28 cellular contexts compared by ENCODE assay signal in the genomic region with DNA sequence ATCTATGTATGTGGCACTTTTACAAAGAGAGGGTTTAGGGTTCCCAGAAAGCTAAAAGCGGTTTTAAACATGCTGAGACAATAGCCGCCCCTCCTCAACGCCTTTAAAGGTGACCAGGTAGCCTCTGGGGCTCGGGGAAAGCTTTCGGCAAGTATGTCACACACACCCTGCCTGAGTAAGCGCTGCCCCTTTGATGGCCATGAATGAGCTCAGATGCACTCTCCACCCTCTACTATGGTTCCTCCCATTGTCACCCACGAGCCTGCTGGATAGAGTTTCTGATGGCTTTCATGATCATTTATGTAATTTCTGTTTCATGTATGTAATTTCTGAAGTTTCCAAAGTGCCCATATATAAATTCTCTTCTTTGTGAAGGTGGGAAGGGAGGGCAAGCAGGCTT.
"Had no signal": no experiment of that assay in that cellular context is flagged by ENCODE, and none has a peak within 500 bp of the region (broad histone marks: within the 10 kb centered on the region; RNA-seq: fewer than 3 reads in every experiment).

No MANE protein-coding gene starts in this region.

- H3K9me3 Mint-ChIP-seq: effector memory CD8-positive, alpha-beta T cell; naive thymus-derived CD4-positive, alpha-beta T cell; nephron; neural progenitor cell; stimulated activated memory B cell treated with anti-CD40 and anti-IgM and Interleukin-4, amounts not matched to agents 10 μg/mL and 1 μg/mL and 100 μg/mL, for 72 hours had no signal

- ATAC-seq: effector memory CD8-positive, alpha-beta T cell; heart right ventricle; left cardiac atrium; left lung; naive thymus-derived CD4-positive, alpha-beta T cell; psoas muscle; right cardiac atrium; stimulated activated memory B cell treated with anti-CD40 and anti-IgM and Interleukin-4, amounts not matched to agents 10 μg/mL and 1 μg/mL and 100 μg/mL, for 72 hours; stimulated activated naive CD8-positive, alpha-beta T cell treated with anti-CD3 and anti-CD28 coated beads, Interleukin-15, Interleukin-2, amounts not matched to agents 100 U/mL and 50 U/mL, for 24 hours; upper lobe of right lung had no signal

- H3K27me3 ChIP-seq: colonic mucosa, heart right ventricle, left lung, neural progenitor cell, sigmoid colon, spleen, testis, tibial artery, upper lobe of right lung, uterus had no signal

- H3K4me1 ChIP-seq: colonic mucosa, heart right ventricle, left lung, neural progenitor cell, psoas muscle, sigmoid colon, spleen, testis, tibial artery, upper lobe of right lung, uterus had no signal

- H3K27me3 Mint-ChIP-seq: effector memory CD8-positive, alpha-beta T cell; naive thymus-derived CD4-positive, alpha-beta T cell; stimulated activated memory B cell treated with anti-CD40 and anti-IgM and Interleukin-4, amounts not matched to agents 10 μg/mL and 1 μg/mL and 100 μg/mL, for 72 hours had no signal

- H2AFZ ChIP-seq: neural progenitor cell had no signal

- H3K9me3 ChIP-seq: colonic mucosa, heart right ventricle, left lung, psoas muscle, sigmoid colon, spleen, testis, tibial artery, upper lobe of right lung, uterus had no signal

- H3K4me3 Mint-ChIP-seq: effector memory CD8-positive, alpha-beta T cell; naive thymus-derived CD4-positive, alpha-beta T cell; nephron; neural progenitor cell; stimulated activated memory B cell treated with anti-CD40 and anti-IgM and Interleukin-4, amounts not matched to agents 10 μg/mL and 1 μg/mL and 100 μg/mL, for 72 hours had no signal

- DNase-seq: colonic mucosa; dermis blood vessel endothelial cell; effector memory CD8-positive, alpha-beta T cell; erythroblast; foreskin melanocyte; glutamatergic neuron; heart right ventricle; hippocampal formation; left cardiac atrium; left lung; mesendoderm; midbrain; naive thymus-derived CD4-positive, alpha-beta T cell; nucleus accumbens; psoas muscle; right cardiac atrium; sigmoid colon; spleen; stimulated activated CD4-positive, alpha-beta T cell treated with anti-CD3 and anti-CD28 coated beads, Interleukin-4, amount 100 ng/mL, for 4 hours; stimulated activated naive CD8-positive, alpha-beta T cell treated with anti-CD3 and anti-CD28 coated beads, Interleukin-15, Interleukin-2, amounts not matched to agents 100 U/mL and 50 U/mL, for 24 hours; substantia nigra; testis; tibial artery; upper lobe of right lung; uterus had no signal

- H3K27ac ChIP-seq: colonic mucosa, heart right ventricle, left lung, neural progenitor cell, psoas muscle, sigmoid colon, spleen, testis, tibial artery, upper lobe of right lung, uterus had no signal

- H3K36me3 ChIP-seq: colonic mucosa, tibial artery, uterus had no signal

- H3K4me2 ChIP-seq: neural progenitor cell had no signal

- H3K27ac Mint-ChIP-seq: effector memory CD8-positive, alpha-beta T cell; naive thymus-derived CD4-positive, alpha-beta T cell; nephron; neural progenitor cell; stimulated activated memory B cell treated with anti-CD40 and anti-IgM and Interleukin-4, amounts not matched to agents 10 μg/mL and 1 μg/mL and 100 μg/mL, for 72 hours had no signal

- H3K4me3 ChIP-seq: colonic mucosa, heart right ventricle, left lung, neural progenitor cell, psoas muscle, sigmoid colon, spleen, testis, tibial artery, upper lobe of right lung, uterus had no signal

- H3K9ac ChIP-seq: neural progenitor cell had no signal

- H3K4me1 Mint-ChIP-seq: neural progenitor cell; stimulated activated memory B cell treated with anti-CD40 and anti-IgM and Interleukin-4, amounts not matched to agents 10 μg/mL and 1 μg/mL and 100 μg/mL, for 72 hours had no signal
